In the genomic region with DNA sequence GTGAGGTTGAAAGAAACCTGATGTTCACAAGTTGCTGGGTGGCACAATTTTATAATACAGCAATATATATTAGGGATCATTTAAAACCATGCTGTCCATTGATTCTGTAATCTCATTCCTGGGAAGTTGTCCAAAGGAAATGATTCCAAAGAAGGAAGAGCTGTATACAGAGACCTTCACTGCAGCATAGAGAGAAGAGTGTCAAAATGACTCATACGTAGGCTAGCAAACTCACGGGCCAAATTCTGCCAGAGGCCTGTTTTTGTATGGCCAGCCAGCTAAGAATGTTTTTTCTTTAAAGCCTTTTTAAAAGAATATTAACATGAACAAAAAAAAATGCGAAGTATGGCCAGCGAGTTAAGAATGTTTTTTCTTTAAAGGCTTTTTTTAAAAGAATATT, we compare ENCODE assay signal across 1 cellular context.
TF ChIP-seq lines count a peak whose summit lies in the region.

No MANE protein-coding gene starts in this region.

TF ChIP-seq in HEK293, 187 proteins besides CTCF, POLR2A, EP300 and RAD21 (continued from another document):
- peak; percentile 27; the same call in 1 of the 2 replicates for TF ChIP-seq MZF1 (tag by site-specific recombination; IDR thresholded peaks at IDR 0.05; ENCODE audit: borderline replicate concordance)
- no peak for TF ChIP-seq HOXD13 (CRISPR knock-in tag; IDR thresholded peaks at IDR 0.05; ENCODE audit: borderline replicate concordance)
- no peak for TF ChIP-seq ZNF501 (tag by site-specific recombination; IDR thresholded peaks at IDR 0.05)
- TF ChIP-seq, protein P1, sequence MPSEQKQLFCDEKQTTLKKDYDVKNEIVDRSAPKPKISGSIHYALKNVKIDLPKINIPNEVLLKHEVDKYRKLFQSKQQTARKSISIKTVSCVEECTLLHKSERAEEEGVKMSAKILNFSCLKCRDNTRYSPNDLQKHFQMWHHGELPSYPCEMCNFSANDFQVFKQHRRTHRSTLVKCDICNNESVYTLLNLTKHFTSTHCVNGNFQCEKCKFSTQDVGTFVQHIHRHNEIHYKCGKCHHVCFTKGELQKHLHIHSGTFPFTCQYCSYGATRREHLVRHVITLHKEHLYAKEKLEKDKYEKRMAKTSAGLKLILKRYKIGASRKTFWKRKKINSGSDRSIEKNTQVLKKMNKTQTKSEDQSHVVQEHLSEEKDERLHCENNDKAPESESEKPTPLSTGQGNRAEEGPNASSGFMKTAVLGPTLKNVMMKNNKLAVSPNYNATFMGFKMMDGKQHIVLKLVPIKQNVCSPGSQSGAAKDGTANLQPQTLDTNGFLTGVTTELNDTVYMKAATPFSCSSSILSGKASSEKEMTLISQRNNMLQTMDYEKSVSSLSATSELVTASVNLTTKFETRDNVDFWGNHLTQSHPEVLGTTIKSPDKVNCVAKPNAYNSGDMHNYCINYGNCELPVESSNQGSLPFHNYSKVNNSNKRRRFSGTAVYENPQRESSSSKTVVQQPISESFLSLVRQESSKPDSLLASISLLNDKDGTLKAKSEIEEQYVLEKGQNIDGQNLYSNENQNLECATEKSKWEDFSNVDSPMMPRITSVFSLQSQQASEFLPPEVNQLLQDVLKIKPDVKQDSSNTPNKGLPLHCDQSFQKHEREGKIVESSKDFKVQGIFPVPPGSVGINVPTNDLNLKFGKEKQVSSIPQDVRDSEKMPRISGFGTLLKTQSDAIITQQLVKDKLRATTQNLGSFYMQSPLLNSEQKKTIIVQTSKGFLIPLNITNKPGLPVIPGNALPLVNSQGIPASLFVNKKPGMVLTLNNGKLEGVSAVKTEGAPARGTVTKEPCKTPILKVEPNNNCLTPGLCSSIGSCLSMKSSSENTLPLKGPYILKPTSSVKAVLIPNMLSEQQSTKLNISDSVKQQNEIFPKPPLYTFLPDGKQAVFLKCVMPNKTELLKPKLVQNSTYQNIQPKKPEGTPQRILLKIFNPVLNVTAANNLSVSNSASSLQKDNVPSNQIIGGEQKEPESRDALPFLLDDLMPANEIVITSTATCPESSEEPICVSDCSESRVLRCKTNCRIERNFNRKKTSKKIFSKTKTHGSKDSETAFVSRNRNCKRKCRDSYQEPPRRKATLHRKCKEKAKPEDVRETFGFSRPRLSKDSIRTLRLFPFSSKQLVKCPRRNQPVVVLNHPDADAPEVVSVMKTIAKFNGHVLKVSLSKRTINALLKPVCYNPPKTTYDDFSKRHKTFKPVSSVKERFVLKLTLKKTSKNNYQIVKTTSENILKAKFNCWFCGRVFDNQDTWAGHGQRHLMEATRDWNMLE (tag by site-specific recombination; conservative IDR thresholded peaks at IDR 0.05; ENCODE audit: low read depth): no peak
- no peak for TF ChIP-seq ZNF341 (tag by site-specific recombination; IDR thresholded peaks at IDR 0.05; ENCODE audit: low read depth)
- TF ChIP-seq ZBTB1 (tag by site-specific recombination; IDR thresholded peaks at IDR 0.05): no peak
- TF ChIP-seq ZNF292 (tag by site-specific recombination; IDR thresholded peaks at IDR 0.05; ENCODE audit: borderline replicate concordance, low read depth): no peak
- TF ChIP-seq ZNF549 (tag by site-specific recombination; IDR thresholded peaks at IDR 0.05): 0 out of 2 replicates have a peak, but pooled peaks have one; percentile 12
- TF ChIP-seq ZNF146 (tag by site-specific recombination; IDR thresholded peaks at IDR 0.05): no peak
- TF ChIP-seq, protein P2, sequence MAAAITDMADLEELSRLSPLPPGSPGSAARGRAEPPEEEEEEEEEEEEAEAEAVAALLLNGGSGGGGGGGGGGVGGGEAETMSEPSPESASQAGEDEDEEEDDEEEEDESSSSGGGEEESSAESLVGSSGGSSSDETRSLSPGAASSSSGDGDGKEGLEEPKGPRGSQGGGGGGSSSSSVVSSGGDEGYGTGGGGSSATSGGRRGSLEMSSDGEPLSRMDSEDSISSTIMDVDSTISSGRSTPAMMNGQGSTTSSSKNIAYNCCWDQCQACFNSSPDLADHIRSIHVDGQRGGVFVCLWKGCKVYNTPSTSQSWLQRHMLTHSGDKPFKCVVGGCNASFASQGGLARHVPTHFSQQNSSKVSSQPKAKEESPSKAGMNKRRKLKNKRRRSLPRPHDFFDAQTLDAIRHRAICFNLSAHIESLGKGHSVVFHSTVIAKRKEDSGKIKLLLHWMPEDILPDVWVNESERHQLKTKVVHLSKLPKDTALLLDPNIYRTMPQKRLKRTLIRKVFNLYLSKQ (tag by site-specific recombination; IDR thresholded peaks at IDR 0.05; ENCODE audit: borderline replicate concordance): no peak
- TF ChIP-seq ZNF654 (tag by site-specific recombination; IDR thresholded peaks at IDR 0.05; ENCODE audit: low read depth): no peak
- TF ChIP-seq IKZF3 (tag by site-specific recombination; IDR thresholded peaks at IDR 0.05): 0 out of 2 replicates have a peak, but pooled peaks have one; percentile 40
- TF ChIP-seq ZNF561 (tag by site-specific recombination; IDR thresholded peaks at IDR 0.05; ENCODE audit: borderline replicate concordance): no peak
- TF ChIP-seq ZNF354C (tag by site-specific recombination; IDR thresholded peaks at IDR 0.05; ENCODE audit: borderline replicate concordance, low read depth): no peak
- no peak for TF ChIP-seq KLF9 (tag by site-specific recombination; IDR thresholded peaks at IDR 0.05; ENCODE audit: low read depth)
- no peak for TF ChIP-seq KLF10 (tag by site-specific recombination; IDR thresholded peaks at IDR 0.05)
- no peak for TF ChIP-seq ZNF391 (tag by site-specific recombination; IDR thresholded peaks at IDR 0.05; ENCODE audit: borderline replicate concordance, low read depth)
- no peak for TF ChIP-seq ZNF112 (tag by site-specific recombination; IDR thresholded peaks at IDR 0.05)
- TF ChIP-seq ZNF223 (tag by site-specific recombination; IDR thresholded peaks at IDR 0.05): no peak
TF ChIP-seq in HEK293: peak in this region for 4.
